Comparison of ENCODE assay signal across 1 cellular context in the genomic region with DNA sequence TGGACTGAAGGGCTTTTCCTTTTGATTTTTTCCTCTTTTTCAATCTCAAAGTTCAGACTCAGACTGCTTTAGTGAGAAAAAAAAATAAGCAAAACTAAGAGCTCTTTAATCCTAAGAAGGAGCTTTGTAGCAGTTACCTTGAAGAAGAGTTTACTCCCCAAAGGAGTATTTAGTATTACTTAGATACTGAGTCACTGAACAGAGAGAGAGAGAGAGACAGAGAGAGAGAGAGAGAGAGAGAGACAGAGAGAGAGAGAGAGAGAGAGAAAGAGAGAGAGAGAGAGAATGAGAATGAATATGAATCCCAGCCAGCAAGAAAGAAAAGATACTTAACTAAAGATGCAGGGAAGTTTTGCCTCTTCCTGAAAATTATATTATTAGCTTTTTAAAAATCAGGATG.
TF ChIP-seq lines count a peak whose summit lies in the region.

No MANE protein-coding gene starts in this region.

TF ChIP-seq in HepG2, 621 proteins besides CTCF, POLR2A, EP300 and RAD21:
- TF ChIP-seq ZFP62 (CRISPR knock-in tag; IDR thresholded peaks at IDR 0.05) (no peak), YEATS4 (CRISPR knock-in tag; IDR thresholded peaks at IDR 0.05; ENCODE audit: borderline replicate concordance) (no peak), HOXA9 (CRISPR knock-in tag; IDR thresholded peaks at IDR 0.05; ENCODE audit: borderline replicate concordance) (no peak), ZNF329 (CRISPR knock-in tag; IDR thresholded peaks at IDR 0.05; ENCODE audit: low read depth) (no peak), RBFOX2 (IDR thresholded peaks at IDR 0.05; ENCODE audit: low read depth, low read length) (no peak), HMG20A (CRISPR knock-in tag; IDR thresholded peaks at IDR 0.05; ENCODE audit: borderline replicate concordance) (no peak), ISX (CRISPR knock-in tag; conservative IDR thresholded peaks at IDR 0.05) (no peak), FOXK2 (IDR thresholded peaks at IDR 0.05) (no peak), KDM5B (CRISPR knock-in tag; IDR thresholded peaks at IDR 0.05; ENCODE audit: borderline replicate concordance) (no peak), ZNF841 (CRISPR knock-in tag; IDR thresholded peaks at IDR 0.05; ENCODE audit: borderline replicate concordance) (no peak), NR2F1 (CRISPR knock-in tag; IDR thresholded peaks at IDR 0.05) (no peak), NAIF1 (CRISPR knock-in tag; IDR thresholded peaks at IDR 0.05; ENCODE audit: borderline replicate concordance) (no peak), ZNF75D (CRISPR knock-in tag; IDR thresholded peaks at IDR 0.05; ENCODE audit: borderline replicate concordance) (no peak), ZNF570 (CRISPR knock-in tag; IDR thresholded peaks at IDR 0.05; ENCODE audit: borderline replicate concordance) (no peak), TSC22D2 (CRISPR knock-in tag; IDR thresholded peaks at IDR 0.05; ENCODE audit: borderline replicate concordance) (no peak), MAF1 (CRISPR knock-in tag; IDR thresholded peaks at IDR 0.05; ENCODE audit: borderline replicate concordance) (no peak), ZSCAN9 (CRISPR knock-in tag; IDR thresholded peaks at IDR 0.05; ENCODE audit: borderline replicate concordance) (no peak)
- TF ChIP-seq, protein P1, sequence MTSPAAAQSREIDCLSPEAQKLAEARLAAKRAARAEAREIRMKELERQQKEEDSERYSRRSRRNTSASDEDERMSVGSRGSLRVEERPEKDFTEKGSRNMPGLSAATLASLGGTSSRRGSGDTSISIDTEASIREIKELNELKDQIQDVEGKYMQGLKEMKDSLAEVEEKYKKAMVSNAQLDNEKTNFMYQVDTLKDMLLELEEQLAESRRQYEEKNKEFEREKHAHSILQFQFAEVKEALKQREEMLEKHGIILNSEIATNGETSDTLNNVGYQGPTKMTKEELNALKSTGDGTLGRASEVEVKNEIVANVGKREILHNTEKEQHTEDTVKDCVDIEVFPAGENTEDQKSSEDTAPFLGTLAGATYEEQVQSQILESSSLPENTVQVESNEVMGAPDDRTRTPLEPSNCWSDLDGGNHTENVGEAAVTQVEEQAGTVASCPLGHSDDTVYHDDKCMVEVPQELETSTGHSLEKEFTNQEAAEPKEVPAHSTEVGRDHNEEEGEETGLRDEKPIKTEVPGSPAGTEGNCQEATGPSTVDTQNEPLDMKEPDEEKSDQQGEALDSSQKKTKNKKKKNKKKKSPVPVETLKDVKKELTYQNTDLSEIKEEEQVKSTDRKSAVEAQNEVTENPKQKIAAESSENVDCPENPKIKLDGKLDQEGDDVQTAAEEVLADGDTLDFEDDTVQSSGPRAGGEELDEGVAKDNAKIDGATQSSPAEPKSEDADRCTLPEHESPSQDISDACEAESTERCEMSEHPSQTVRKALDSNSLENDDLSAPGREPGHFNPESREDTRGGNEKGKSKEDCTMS (CRISPR knock-in tag; conservative IDR thresholded peaks at IDR 0.05), result no peak
